38 cellular contexts compared by ENCODE assay signal in the genomic region with DNA sequence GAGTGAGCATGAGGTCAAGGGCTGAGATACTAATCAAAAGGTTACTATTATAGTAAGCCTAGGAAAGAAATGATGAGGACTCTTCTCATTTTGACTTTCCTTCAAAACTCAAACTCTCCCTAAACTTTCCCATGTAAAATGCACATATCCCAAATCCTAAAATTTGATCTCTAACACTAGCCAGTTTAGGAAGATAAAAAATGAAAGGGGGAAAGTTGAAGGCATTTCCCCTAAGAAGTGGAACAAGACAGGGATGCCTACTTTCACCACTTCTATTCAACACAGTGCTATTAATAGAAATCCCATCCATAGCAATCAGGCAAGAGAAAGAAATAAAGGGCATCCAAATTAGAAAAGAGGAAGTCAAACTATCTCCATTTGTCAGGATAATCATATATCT. TPM values are rescaled to one million over a fixed set of nuclear protein-coding genes. Genes with fewer than 3 reads are reported as not detected.
"Had no signal": no experiment of that assay in that cellular context is flagged by ENCODE, and none has a peak within 500 bp of the region (broad histone marks: within the 10 kb centered on the region; RNA-seq: fewer than 3 reads in every experiment).

No MANE protein-coding gene starts in this region.

- ATAC-seq: activated naive CD4-positive, alpha-beta T cell treated with anti-CD3 and anti-CD28 coated beads, Interleukin-2, amount 50 U/mL, for 72 hours; activated naive CD8-positive, alpha-beta T cell treated with anti-CD3 and anti-CD28 coated beads, Interleukin-2, amount 50 U/mL, for 24 hours; activated T-cell treated with anti-CD3 and anti-CD28 coated beads, Interleukin-2, amount 50 U/mL, for 4 hours; activated T-cell treated with anti-CD3 and anti-CD28 coated beads, Interleukin-2, amount 50 U/mL, for 72 hours; activated T-helper 17 cell treated with anti-CD3 and anti-CD28 coated beads, Interleukin-2, amount 50 U/mL, for 72 hours; body of pancreas had no signal

- FAIRE-seq: astrocyte, bronchial epithelial cell had no signal

- H3K4me1 ChIP-seq: adrenal gland, body of pancreas, breast epithelium had no signal

- H3K27ac ChIP-seq: adrenal gland, ascending aorta, body of pancreas, brain microvascular endothelial cell, breast epithelium, cardiac muscle cell had no signal

- H3K9me3 ChIP-seq: adrenal gland, ascending aorta, body of pancreas, breast epithelium had no signal

- H3K36me3 ChIP-seq: adrenal gland, ascending aorta, brain microvascular endothelial cell, breast epithelium, cardiac muscle cell had no signal

- DNase-seq: activated effector memory CD4-positive, alpha-beta T cell treated with anti-CD3 and anti-CD28 coated beads, Interleukin-2, amount 50 U/mL, for 16 hours; activated effector memory CD4-positive, alpha-beta T cell treated with Interleukin-2 at 50 U/mL for 16 hours; activated gamma-delta T cell; activated gamma-delta T cell treated with Interleukin-2 at 50 U/mL for 16 hours; activated naive CD4-positive, alpha-beta T cell; activated naive CD4-positive, alpha-beta T cell treated with anti-CD3 and anti-CD28 coated beads for 36 hours; activated naive CD4-positive, alpha-beta T cell treated with anti-CD3 and anti-CD28 coated beads, Interleukin-2, amount 10 ng/mL, durations not matched to agents 7 days and 5 days; activated naive CD4-positive, alpha-beta T cell treated with anti-CD3 and anti-CD28 coated beads, Interleukin-2, amount 50 U/mL, for 16 hours; activated naive CD4-positive, alpha-beta T cell treated with Interleukin-2 at 50 U/mL for 16 hours; activated naive CD8-positive, alpha-beta T cell treated with anti-CD3 and anti-CD28 coated beads for 36 hours; activated naive CD8-positive, alpha-beta T cell treated with anti-CD3 and anti-CD28 coated beads, Interleukin-2, amount 10 ng/mL, durations not matched to agents 7 days and 5 days; activated naive CD8-positive, alpha-beta T cell treated with anti-CD3 and anti-CD28 coated beads, Interleukin-2, amount 50 U/mL, for 24 hours; activated T-cell treated with anti-CD3 and anti-CD28 coated beads, Interleukin-2, amount 50 U/mL, for 4 hours; activated T-cell treated with anti-CD3 and anti-CD28 coated beads, Interleukin-2, amount 50 U/mL, for 48 hours; activated T-cell treated with anti-CD3 and anti-CD28 coated beads, Interleukin-2, amount 50 U/mL, for 72 hours; adrenal gland; amniotic stem cell; amygdala; anterior cingulate cortex; aorta; body of pancreas; brain microvascular endothelial cell; caudate nucleus; central memory CD4-positive, alpha-beta T cell; cerebellar nuclear complex had no signal

- H3K4me3 ChIP-seq: adrenal gland, ascending aorta, body of pancreas, breast epithelium, cardiac muscle cell had no signal

- H3K27me3 ChIP-seq: adrenal gland, ascending aorta, body of pancreas, brain microvascular endothelial cell, breast epithelium, cardiac muscle cell had no signal

RNA-seq across cellular contexts. Expression of a gene that starts 2.9 kb away (rescaled TPM):
- total RNA-seq: activated naive CD4-positive, alpha-beta T cell treated with anti-CD3 and anti-CD28 coated beads for 36 hours; activated naive CD4-positive, alpha-beta T cell treated with anti-CD3 and anti-CD28 coated beads, Interleukin-2, amount 50 U/mL, for 72 hours; activated naive CD8-positive, alpha-beta T cell treated with anti-CD3 and anti-CD28 coated beads for 36 hours; activated naive CD8-positive, alpha-beta T cell treated with anti-CD3 and anti-CD28 coated beads, Interleukin-2, amount 10 ng/mL, durations not matched to agents 7 days and 5 days; activated T-cell treated with anti-CD3 and anti-CD28 coated beads, Interleukin-2, amount 50 U/mL, for 4 hours; activated T-cell treated with anti-CD3 and anti-CD28 coated beads, Interleukin-2, amount 50 U/mL, for 72 hours; activated T-helper 1 cell treated with anti-CD3 and anti-CD28 coated beads, Interleukin-12 subunit alpha, Interleukin-12 subunit beta, Interleukin-2, Interleukin-4 antibody, amounts not matched to agents 30 ng/mL and 10 ng/mL and 1 ng/mL, durations not matched to agents 14 hours and 24 hours and 36 hours; activated T-helper 17 cell treated with anti-CD3 and anti-CD28 coated beads, Interleukin-2, amount 50 U/mL, for 72 hours; activated T-helper 2 cell treated with anti-CD3 and anti-CD28 coated beads, Interferon-gamma antibody, Interleukin-2, Interleukin-4, amounts not matched to agents 10 μg/mL and 5 μg/mL and 100 μg/mL, durations not matched to agents 14 hours and 24 hours and 36 hours; cardiac muscle cell had no signal
- polyA plus RNA-seq: cardiac muscle cell had no signal

RNA-seq across cellular contexts. Expression of a gene that starts 37.0 kb away (rescaled TPM):
- total RNA-seq: activated naive CD4-positive, alpha-beta T cell treated with anti-CD3 and anti-CD28 coated beads for 36 hours; activated naive CD4-positive, alpha-beta T cell treated with anti-CD3 and anti-CD28 coated beads, Interleukin-2, amount 50 U/mL, for 72 hours; activated naive CD8-positive, alpha-beta T cell treated with anti-CD3 and anti-CD28 coated beads for 36 hours; activated naive CD8-positive, alpha-beta T cell treated with anti-CD3 and anti-CD28 coated beads, Interleukin-2, amount 10 ng/mL, durations not matched to agents 7 days and 5 days; activated T-cell treated with anti-CD3 and anti-CD28 coated beads, Interleukin-2, amount 50 U/mL, for 4 hours; activated T-cell treated with anti-CD3 and anti-CD28 coated beads, Interleukin-2, amount 50 U/mL, for 72 hours; activated T-helper 1 cell treated with anti-CD3 and anti-CD28 coated beads, Interleukin-12 subunit alpha, Interleukin-12 subunit beta, Interleukin-2, Interleukin-4 antibody, amounts not matched to agents 30 ng/mL and 10 ng/mL and 1 ng/mL, durations not matched to agents 14 hours and 24 hours and 36 hours; activated T-helper 17 cell treated with anti-CD3 and anti-CD28 coated beads, Interleukin-2, amount 50 U/mL, for 72 hours; activated T-helper 2 cell treated with anti-CD3 and anti-CD28 coated beads, Interferon-gamma antibody, Interleukin-2, Interleukin-4, amounts not matched to agents 10 μg/mL and 5 μg/mL and 100 μg/mL, durations not matched to agents 14 hours and 24 hours and 36 hours; ascending aorta; astrocyte; body of pancreas; bronchial epithelial cell; cardiac muscle cell; cerebellum; chondrocyte had no signal
- polyA plus RNA-seq: cardiac muscle cell had no signal

RNA-seq across cellular contexts. Expression of a gene that starts 45.0 kb away (rescaled TPM):
- total RNA-seq: activated naive CD4-positive, alpha-beta T cell treated with anti-CD3 and anti-CD28 coated beads for 36 hours; activated naive CD4-positive, alpha-beta T cell treated with anti-CD3 and anti-CD28 coated beads, Interleukin-2, amount 50 U/mL, for 72 hours; activated naive CD8-positive, alpha-beta T cell treated with anti-CD3 and anti-CD28 coated beads for 36 hours; activated naive CD8-positive, alpha-beta T cell treated with anti-CD3 and anti-CD28 coated beads, Interleukin-2, amount 10 ng/mL, durations not matched to agents 7 days and 5 days; activated T-cell treated with anti-CD3 and anti-CD28 coated beads, Interleukin-2, amount 50 U/mL, for 4 hours; activated T-cell treated with anti-CD3 and anti-CD28 coated beads, Interleukin-2, amount 50 U/mL, for 72 hours; activated T-helper 1 cell treated with anti-CD3 and anti-CD28 coated beads, Interleukin-12 subunit alpha, Interleukin-12 subunit beta, Interleukin-2, Interleukin-4 antibody, amounts not matched to agents 30 ng/mL and 10 ng/mL and 1 ng/mL, durations not matched to agents 14 hours and 24 hours and 36 hours; activated T-helper 17 cell treated with anti-CD3 and anti-CD28 coated beads, Interleukin-2, amount 50 U/mL, for 72 hours; activated T-helper 2 cell treated with anti-CD3 and anti-CD28 coated beads, Interferon-gamma antibody, Interleukin-2, Interleukin-4, amounts not matched to agents 10 μg/mL and 5 μg/mL and 100 μg/mL, durations not matched to agents 14 hours and 24 hours and 36 hours; adrenal gland; aorta; ascending aorta; body of pancreas; breast epithelium; cardiac muscle cell; cardiac septum; cerebellum; chondrocyte had no signal
- polyA plus RNA-seq: adipose tissue, adrenal gland, cardiac muscle cell had no signal

RNA-seq across cellular contexts. Expression of a gene that starts 47.4 kb away (rescaled TPM):
- total RNA-seq: ascending aorta, astrocyte, cardiac muscle cell had no signal
